In genomic region chr1:150696995-150697927, GRCh38 we compare ENCODE assay signal across 8 cellular contexts. TPM values are rescaled to one million over a fixed set of nuclear protein-coding genes. Genes with fewer than 3 reads are reported as not detected.
DNase-seq lines count a peak whose midpoint lies in the region; ATAC-seq and TF ChIP-seq lines count a peak whose summit lies in the region.

TSS of gene GOLPH3L (minus strand) at chr1:150697154. CDS start at chr1:150694838, 2,316 bp downstream.

- no peaks in the 10 kb centered on the region for H3K4me1 ChIP-seq in hepatocyte (ENCODE audit: insufficient read depth)

- WGBS in hepatocyte (ENCODE audit: low lambda C conversion rate, missing lambda C conversion rate) = 7% methylated on average over 18 of the region's 18 CpGs

- H3K27me3 ChIP-seq in hepatocyte = no peaks in the 10 kb centered on the region

- H3K27ac ChIP-seq in hepatocyte = peak within 1 kb of the TSS; percentile 29

- peak within 1 kb of the TSS; percentile 38 for H3K4me3 ChIP-seq in hepatocyte

- H2AFZ ChIP-seq in hepatocyte = peak within 1 kb of the TSS; percentile 59

- no peaks in the 10 kb centered on the region for H3K9me3 ChIP-seq in hepatocyte (ENCODE audit: low read depth)

- no peaks in the 10 kb centered on the region for H4K20me1 ChIP-seq in hepatocyte (ENCODE audit: insufficient read depth, poor library complexity, severe bottlenecking)

- no peak for TF ChIP-seq CTCF in hepatocyte (IDR thresholded peaks at IDR 0.05; ENCODE audit: poor library complexity)

- H3K9me2 ChIP-seq in hepatocyte (replicated peaks; ENCODE audit: insufficient read depth) = no peaks in the 10 kb centered on the region

- no peaks in the 10 kb centered on the region for H3K36me3 ChIP-seq in hepatocyte (replicated peaks; ENCODE audit: insufficient read depth, low read depth)

- H3K4me2 ChIP-seq in hepatocyte = peak within 1 kb of the TSS; percentile 83

- ATAC-seq in GM18502 (IDR thresholded peaks at IDR 0.05; ENCODE audit: poor library complexity, unreplicated experiment) = peak; percentile 98
- peak; percentile 96 for ATAC-seq in HG02973 (IDR thresholded peaks at IDR 0.05; ENCODE audit: unreplicated experiment)

- peak; percentile 98 for DNase-seq in NCI-H2029 (lab: John Stamatoyannopoulos, UW)
- peak; percentile 87 for DNase-seq in T-helper 22 cell (ENCODE audit: low read depth)
- DNase-seq in astrocyte of the hippocampus (ENCODE audit: low read depth, low spot score) = peak; percentile 99
- peak; percentile 95 for DNase-seq in hepatocyte (ENCODE audit: low spot score)
- DNase-seq in renal cortical epithelial cell (ENCODE audit: low read depth) = peak; percentile 99
- no peak for DNase-seq in cortex of kidney (lab: John Stamatoyannopoulos, UW)

- peaks cover 25% of the 10 kb centered on the region for H3K79me2 ChIP-seq in hepatocyte

RNA-seq across cellular contexts. Expression of gene GOLPH3L, which starts in this region (rescaled TPM):
- total RNA-seq in hepatocyte (20.8 and 36.7 TPM in 2 replicates), renal cortical epithelial cell (13.4 and 28.2 TPM in 2 replicates)
- polyA plus RNA-seq in hepatocyte = 15.5 and 21.8 TPM in 2 replicates
